19 cellular contexts compared by ENCODE assay signal in genomic region chr3:188236241-188236640, GRCh38.
DNase-seq lines count a peak whose midpoint lies in the region; ATAC-seq and TF ChIP-seq lines count a peak whose summit lies in the region.
"Had no signal": no experiment of that assay in that cellular context is flagged by ENCODE, and none has a peak within 500 bp of the region (broad histone marks: within the 10 kb centered on the region; RNA-seq: fewer than 3 reads in every experiment).

No MANE protein-coding gene starts in this region.

- H3F3A ChIP-seq in OCI-LY1 (ENCODE audit: insufficient read depth, low read length) = no peaks in the 10 kb centered on the region

- H2AFZ ChIP-seq in OCI-LY1 (ENCODE audit: low read length) = no peak overlapping the region

- TF ChIP-seq POLR2A in gastroesophageal sphincter (IDR thresholded peaks at IDR 0.05) (no peak), sigmoid colon (IDR thresholded peaks at IDR 0.05) (no peak)

- H4K20me1 ChIP-seq in OCI-LY1 (ENCODE audit: insufficient read depth, low read length) = no peaks in the 10 kb centered on the region

- H3K4me3 ChIP-seq in OCI-LY1 (ENCODE audit: low read depth, low read length, poor library complexity, severe bottlenecking) = no peak overlapping the region
- no peak overlapping the region for H3K4me3 ChIP-seq in gastroesophageal sphincter
- no peak overlapping the region for H3K4me3 ChIP-seq in sigmoid colon
- H3K4me3 ChIP-seq: Peyer's patch, SK-N-MC had no signal

- H3K36me3 Mint-ChIP-seq in type B pancreatic cell = peaks cover 23% of the 10 kb centered on the region

- no peak for TF ChIP-seq EP300 in gastroesophageal sphincter (IDR thresholded peaks at IDR 0.05)
- no peak for TF ChIP-seq EP300 in sigmoid colon (IDR thresholded peaks at IDR 0.05)

- ATAC-seq in gastroesophageal sphincter = no peak

- DNase-seq in GM13977 (ENCODE audit: low spot score) (peak; percentile 17), sigmoid colon (no peak), NCI-H82 treated with DMSO at 0.1 percent for 48 hours (lab: John Stamatoyannopoulos, UW; ENCODE audit: unreplicated experiment) (no peak), type B pancreatic cell (ENCODE audit: extremely low spot score, unreplicated experiment) (no peak), NCI-H2171 (lab: John Stamatoyannopoulos, UW) (no peak)
- DNase-seq: Calu3; CD4-positive, alpha-beta memory T cell; DMS53; GDM1; GOT3; NCI-H1417; NCI-H187 treated with DMSO at 0.1 percent for 48 hours; NCI-H446 treated with DMSO at 0.1 percent for 48 hours; NCI-H774; Peyer's patch; Right ventricle myocardium superior had no signal

- H3K36me3 ChIP-seq in OCI-LY1 (ENCODE audit: insufficient read depth, low read length) (no peaks in the 10 kb centered on the region), gastroesophageal sphincter (peaks cover 0 to 6% of the 10 kb centered on the region in 2 donors), sigmoid colon (peaks cover 0 to 6% (median 0%) of the 10 kb centered on the region in 4 donors)
- H3K36me3 ChIP-seq: Peyer's patch had no signal

- intact Hi-C loops in sigmoid colon (cut with DNase I) = no loop called here

- no peaks in the 10 kb centered on the region for H3K27me3 ChIP-seq in OCI-LY1 (ENCODE audit: insufficient read depth, low read length)
- no peaks in the 10 kb centered on the region for H3K27me3 ChIP-seq in gastroesophageal sphincter
- no peaks in the 10 kb centered on the region for H3K27me3 ChIP-seq in sigmoid colon
- H3K27me3 ChIP-seq: Peyer's patch had no signal

- no peaks in the 10 kb centered on the region for H3K9me2 ChIP-seq in OCI-LY1 (ENCODE audit: low read depth, low read length)

- peak overlapping the region; percentile 32; the same call in 1 of the 2 replicates for H3K9ac ChIP-seq in OCI-LY1 (ENCODE audit: low read length)

- WGBS in gastroesophageal sphincter (ENCODE audit: low coverage in 1 of 2), 2 donors = 57 to 75% methylated on average over 4 of the region's 4 CpGs
- 81 to 95% methylated on average over 4 of the region's 4 CpGs for WGBS in sigmoid colon, 2 donors

- no peaks in the 10 kb centered on the region for H3K27me3 Mint-ChIP-seq in type B pancreatic cell
- H3K27me3 Mint-ChIP-seq: CD4-positive, alpha-beta memory T cell had no signal

- in situ Hi-C loops in GM13977 (cut with MboI; ENCODE audit: low pct_unique_long_range_greater_than_20kb, low sequenced_read_pairs, unreplicated experiment) = no loop called here

- no peaks in the 10 kb centered on the region for H3K9me3 Mint-ChIP-seq in type B pancreatic cell
- H3K9me3 Mint-ChIP-seq: CD4-positive, alpha-beta memory T cell had no signal

- no peak overlapping the region for H3K4me3 Mint-ChIP-seq in type B pancreatic cell
- H3K4me3 Mint-ChIP-seq: CD4-positive, alpha-beta memory T cell had no signal

- H3K27ac ChIP-seq in OCI-LY1 (ENCODE audit: low read depth, low read length, poor library complexity, severe bottlenecking) (peak overlapping the region; percentile 97), gastroesophageal sphincter (peak overlapping the region; percentile 43 to 97 (median 84)), sigmoid colon (peak overlapping the region; percentile 74 to 97 (median 93))
- H3K27ac ChIP-seq: Peyer's patch, SK-N-MC had no signal

- H3K9me3 ChIP-seq in OCI-LY1 (ENCODE audit: low read length) = no peaks in the 10 kb centered on the region
- H3K9me3 ChIP-seq in gastroesophageal sphincter = no peaks in the 10 kb centered on the region
- H3K9me3 ChIP-seq in sigmoid colon = no peaks in the 10 kb centered on the region
- H3K9me3 ChIP-seq: Peyer's patch had no signal

- H3K4me1 ChIP-seq in OCI-LY1 (ENCODE audit: insufficient read depth, low read length, severe bottlenecking) (peaks cover 79% of the 10 kb centered on the region), gastroesophageal sphincter (peaks cover 19 to 99% (median 50%) of the 10 kb centered on the region in 3 donors), sigmoid colon (peaks cover 0 to 97% (median 87%) of the 10 kb centered on the region in 4 donors)

- peak overlapping the region; percentile 28; the same call in 1 of the 2 replicates for H3K4me2 ChIP-seq in OCI-LY1 (ENCODE audit: low read length)

- H3K4me1 Mint-ChIP-seq in type B pancreatic cell (ENCODE audit: unreplicated experiment) = peaks cover 34% of the 10 kb centered on the region

- TF ChIP-seq CTCF in GM13977 (IDR thresholded peaks at IDR 0.05; ENCODE audit: extremely low read depth, insufficient read depth, missing control alignments) = no peak
- TF ChIP-seq CTCF in OCI-LY1 (IDR thresholded peaks at IDR 0.05; ENCODE audit: low read length) = no peak
- TF ChIP-seq CTCF in gastroesophageal sphincter (IDR thresholded peaks at IDR 0.05) = no peak
- no peak for TF ChIP-seq CTCF in sigmoid colon (IDR thresholded peaks at IDR 0.05)
- no peak for TF ChIP-seq CTCF in type B pancreatic cell (conservative IDR thresholded peaks at IDR 0.05)

- no peak overlapping the region for H3K27ac Mint-ChIP-seq in type B pancreatic cell

- H3K79me2 ChIP-seq in OCI-LY1 (ENCODE audit: insufficient read depth, low read length) = no peaks in the 10 kb centered on the region
